Comparison of ENCODE assay signal across 1 cellular context in genomic region chr9:114662081-114662989, GRCh38.
TF ChIP-seq lines count a peak whose summit lies in the region.

No MANE protein-coding gene starts in this region.

TF ChIP-seq in GM12878, 131 proteins besides CTCF, POLR2A, EP300 and RAD21:
- TF ChIP-seq IRF5 (IDR thresholded peaks at IDR 0.05; ENCODE audit: borderline replicate concordance) (no peak), SMAD1 (IDR thresholded peaks at IDR 0.05; ENCODE audit: low read depth, partially characterized antibody) (no peak), CUX1 (IDR thresholded peaks at IDR 0.05; ENCODE audit: insufficient replicate concordance, low read depth, low read length) (peak; percentile 46), MEF2B (IDR thresholded peaks at IDR 0.05; ENCODE audit: partially characterized antibody, poor library complexity, severe bottlenecking) (peak; percentile 88), SMC3 (IDR thresholded peaks at IDR 0.05; ENCODE audit: borderline replicate concordance, low read length) (peak; percentile 52), SREBF2 (IDR thresholded peaks at IDR 0.05; ENCODE audit: low read length) (no peak)
